18 cellular contexts compared by ENCODE assay signal in the genomic region with DNA sequence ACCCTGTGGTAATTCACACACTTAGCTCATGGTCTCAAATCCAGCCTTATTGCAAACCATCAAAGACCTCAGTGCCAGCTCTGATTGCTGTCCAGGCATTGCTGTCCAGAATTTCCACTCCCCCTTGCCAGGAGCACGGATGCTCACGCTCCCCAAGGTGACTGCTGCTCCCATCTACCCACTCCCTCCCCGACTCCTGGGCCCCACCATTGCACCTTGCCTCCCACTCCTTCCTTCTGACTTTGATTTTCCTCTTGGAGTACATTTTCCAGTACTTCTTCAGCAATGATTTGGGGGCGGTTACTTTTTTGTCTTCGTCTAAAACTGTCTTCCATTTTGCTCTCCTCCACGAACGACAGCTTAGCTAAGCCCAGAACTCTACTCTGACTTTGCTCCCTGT. TPM values are rescaled to one million over a fixed set of nuclear protein-coding genes. Genes with fewer than 3 reads are reported as not detected.
"Had no signal": no experiment of that assay in that cellular context is flagged by ENCODE, and none has a peak within 500 bp of the region (broad histone marks: within the 10 kb centered on the region; RNA-seq: fewer than 3 reads in every experiment).

No MANE protein-coding gene starts in this region.

- H3K36me3 ChIP-seq: suprapubic skin, upper lobe of left lung had no signal

- H3K36me3 Mint-ChIP-seq: activated naive CD4-positive, alpha-beta T cell treated with anti-CD3 and anti-CD28 coated beads, Interleukin-2, amount 10 ng/mL, durations not matched to agents 7 days and 5 days; natural killer cell treated with Interleukin-12 subunit alpha and Interleukin-12 subunit beta and Interleukin-15 and Interleukin-18, amount 100 ng/mL, for 72 hours had no signal

- H3K27ac Mint-ChIP-seq: activated naive CD4-positive, alpha-beta T cell treated with anti-CD3 and anti-CD28 coated beads, Interleukin-2, amount 10 ng/mL, durations not matched to agents 7 days and 5 days; activated T-helper 2 cell treated with anti-CD3 and anti-CD28 coated beads, Interferon-gamma antibody, Interleukin-2, Interleukin-4, amounts not matched to agents 10 μg/mL and 5 μg/mL and 100 μg/mL, durations not matched to agents 14 hours and 24 hours and 36 hours had no signal

- ATAC-seq: effector memory CD8-positive, alpha-beta T cell; foreskin keratinocyte; natural killer cell treated with Interleukin-12 subunit alpha and Interleukin-12 subunit beta and Interleukin-15 and Interleukin-18, amount 100 ng/mL, for 72 hours; right cardiac atrium; stimulated activated naive CD8-positive, alpha-beta T cell treated with anti-CD3 and anti-CD28 coated beads, Interleukin-15, Interleukin-2, amounts not matched to agents 100 U/mL and 50 U/mL, for 24 hours had no signal

- H3K27me3 ChIP-seq: suprapubic skin, upper lobe of left lung had no signal

- H3K4me3 ChIP-seq: skin epidermis, suprapubic skin, upper lobe of left lung had no signal

- H3K4me1 ChIP-seq: foreskin keratinocyte had no signal

- H3K9me3 Mint-ChIP-seq: activated naive CD4-positive, alpha-beta T cell treated with anti-CD3 and anti-CD28 coated beads, Interleukin-2, amount 10 ng/mL, durations not matched to agents 7 days and 5 days; activated T-helper 2 cell treated with anti-CD3 and anti-CD28 coated beads, Interferon-gamma antibody, Interleukin-2, Interleukin-4, amounts not matched to agents 10 μg/mL and 5 μg/mL and 100 μg/mL, durations not matched to agents 14 hours and 24 hours and 36 hours; effector memory CD8-positive, alpha-beta T cell; natural killer cell treated with Interleukin-12 subunit alpha and Interleukin-12 subunit beta and Interleukin-15 and Interleukin-18, amount 100 ng/mL, for 72 hours had no signal

- DNase-seq: activated CD4-positive, alpha-beta T cell treated with anti-CD3 and anti-CD28 coated beads, Interleukin-2, amount 50 U/mL, for 1 hour; activated naive CD4-positive, alpha-beta T cell treated with anti-CD3 and anti-CD28 coated beads, Interleukin-2, amount 10 ng/mL, durations not matched to agents 7 days and 5 days; effector memory CD8-positive, alpha-beta T cell; foreskin keratinocyte; glutamatergic neuron; mesenchymal stem cell; right cardiac atrium; SK-N-SH; stimulated activated CD4-positive, alpha-beta T cell treated with anti-CD3 and anti-CD28 coated beads, Interleukin-4, amount 100 ng/mL, for 24 hours; stimulated activated naive CD8-positive, alpha-beta T cell treated with anti-CD3 and anti-CD28 coated beads, Interleukin-15, Interleukin-2, amounts not matched to agents 100 U/mL and 50 U/mL, for 24 hours; T-helper 1 cell; upper lobe of left lung had no signal

- H3K27me3 Mint-ChIP-seq: effector memory CD8-positive, alpha-beta T cell; natural killer cell treated with Interleukin-12 subunit alpha and Interleukin-12 subunit beta and Interleukin-15 and Interleukin-18, amount 100 ng/mL, for 72 hours had no signal

- H3K9me3 ChIP-seq: SK-N-SH, suprapubic skin, upper lobe of left lung had no signal

- H3K4me3 Mint-ChIP-seq: activated naive CD4-positive, alpha-beta T cell treated with anti-CD3 and anti-CD28 coated beads, Interleukin-2, amount 10 ng/mL, durations not matched to agents 7 days and 5 days; effector memory CD8-positive, alpha-beta T cell; natural killer cell treated with Interleukin-12 subunit alpha and Interleukin-12 subunit beta and Interleukin-15 and Interleukin-18, amount 100 ng/mL, for 72 hours had no signal

- H3K27ac ChIP-seq: foreskin keratinocyte, skin epidermis, suprapubic skin, upper lobe of left lung had no signal

RNA-seq across cellular contexts. Expression of a gene that starts 11.8 kb away (rescaled TPM):
- total RNA-seq: activated T-helper 2 cell treated with anti-CD3 and anti-CD28 coated beads, Interferon-gamma antibody, Interleukin-2, Interleukin-4, amounts not matched to agents 10 μg/mL and 5 μg/mL and 100 μg/mL, durations not matched to agents 14 hours and 24 hours and 36 hours; cardiac septum; foreskin keratinocyte; natural killer cell treated with Interleukin-12 subunit alpha and Interleukin-12 subunit beta and Interleukin-15 and Interleukin-18, amount 100 ng/mL, for 72 hours; posterior vena cava; right cardiac atrium; suprapubic skin had no signal
- polyA plus RNA-seq: foreskin keratinocyte, right cardiac atrium had no signal
